In the genomic region with DNA sequence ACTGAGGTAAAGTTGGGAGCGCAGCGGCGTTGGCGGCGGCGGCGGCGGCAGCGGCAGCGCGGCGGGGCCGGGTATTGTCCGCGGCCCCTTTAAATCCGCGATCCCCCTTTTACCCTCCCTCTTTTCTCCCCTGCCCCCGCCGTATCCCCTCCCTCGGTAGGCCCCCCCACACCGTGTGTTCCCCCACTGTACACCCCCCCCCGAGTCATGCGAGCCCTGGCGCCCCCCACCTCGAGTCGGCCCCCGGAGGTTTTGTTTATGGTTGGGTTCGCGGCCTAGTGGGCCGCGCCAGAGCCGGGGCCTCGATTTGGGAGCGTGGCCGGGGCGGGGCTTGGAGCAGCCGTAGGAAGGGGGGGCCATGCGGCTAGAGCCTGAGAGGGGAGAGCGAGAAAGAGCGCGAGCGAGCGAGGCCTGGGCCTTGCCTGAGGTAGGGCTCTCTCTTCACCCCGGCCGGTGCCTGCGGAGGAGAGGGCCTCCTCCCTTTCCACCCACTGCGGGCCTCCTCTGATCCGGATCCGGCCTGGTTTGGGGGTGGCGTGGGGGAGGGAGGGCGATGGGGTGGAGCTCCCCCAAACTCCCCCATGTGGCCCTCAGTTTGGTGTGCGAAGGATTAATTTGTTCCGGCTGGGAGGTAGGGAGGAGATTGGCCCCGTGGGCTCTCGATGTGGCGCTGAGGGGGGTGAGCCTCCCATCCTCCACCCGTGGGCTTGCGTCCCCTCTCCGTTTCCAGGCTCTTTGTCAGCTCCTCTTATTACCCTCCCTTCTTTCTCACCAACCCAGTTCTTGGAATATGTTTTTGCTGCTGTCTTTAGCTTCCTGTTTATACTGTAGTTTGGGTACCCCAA, we compare ENCODE assay signal across 8 cellular contexts. TPM values are rescaled to one million over a fixed set of nuclear protein-coding genes. Genes with fewer than 3 reads are reported as not detected.
DNase-seq lines count a peak whose midpoint lies in the region; ATAC-seq and TF ChIP-seq lines count a peak whose summit lies in the region.

No MANE protein-coding gene starts in this region.

- peak overlapping the region; percentile 98 for H3K27ac Mint-ChIP-seq in activated CD8-positive, alpha-beta T cell treated with anti-CD3 and anti-CD28 coated beads for 36 hours

- CTCF ChIA-PET in activated CD8-positive, alpha-beta T cell treated with anti-CD3 and anti-CD28 coated beads for 36 hours (lab: Charles Lee) = interaction anchor here (2.5 to 2.7 kb wide), 4 partner anchors 22 to 115 kb away, joined by 7 to 16 read pairs (median 11); partner anchors contain the start of gene HAX1

- H3K4me3 Mint-ChIP-seq in activated CD8-positive, alpha-beta T cell treated with anti-CD3 and anti-CD28 coated beads for 36 hours = peak overlapping the region; percentile 96

- DNase-seq in ELF-1 (ENCODE audit: low read depth, low spot score) (peak; percentile 27), NCI-H1092 treated with DMSO at 0.1 percent for 48 hours (lab: John Stamatoyannopoulos, UW) (peak; percentile 50), mesendoderm (peak; percentile 49), HPDE6-E6E7 (ENCODE audit: extremely low spot score) (no peak)
- DNase-seq in activated CD8-positive, alpha-beta T cell treated with anti-CD3 and anti-CD28 coated beads for 36 hours = peak; percentile 70
- DNase-seq in effector CD8-positive, alpha-beta T cell (lab: John Stamatoyannopoulos, UW) = peak; percentile 61
- DNase-seq in stimulated activated CD8-positive, alpha-beta memory T cell treated with anti-CD3 and anti-CD28 coated beads, Interleukin-15, amount 100 ng/mL, for 24 hours (ENCODE audit: low read depth) = peak; percentile 42

- peak overlapping the region; percentile 99 for H3K9ac ChIP-seq in mesendoderm (ENCODE audit: low read length)

- peaks cover 64% of the 10 kb centered on the region for H3K4me1 Mint-ChIP-seq in activated CD8-positive, alpha-beta T cell treated with anti-CD3 and anti-CD28 coated beads for 36 hours (ENCODE audit: low read depth)

- peak overlapping the region; percentile 98 for H3K4ac ChIP-seq in mesendoderm (ENCODE audit: low read depth, low read length)

- no peak for TF ChIP-seq CTCF in activated CD8-positive, alpha-beta T cell treated with anti-CD3 and anti-CD28 coated beads for 36 hours (IDR thresholded peaks at IDR 0.05)

- peak overlapping the region; percentile 64 for H2BK5ac ChIP-seq in mesendoderm (ENCODE audit: low read length)

- peak overlapping the region; percentile 99 for H4K8ac ChIP-seq in mesendoderm (ENCODE audit: low read depth, low read length)

- H3K4me1 ChIP-seq in mesendoderm (ENCODE audit: control insufficient read depth, low read depth, low read length) = peaks cover 5% of the 10 kb centered on the region

- peak overlapping the region; percentile 97 for H3K18ac ChIP-seq in mesendoderm (ENCODE audit: low read length)

- peak overlapping the region; percentile 97 for H3K4me3 ChIP-seq in mesendoderm (ENCODE audit: low read length)

- H3K79me1 ChIP-seq in mesendoderm (ENCODE audit: low read length) = peaks cover 8% of the 10 kb centered on the region

- POLR2A ChIA-PET in activated CD8-positive, alpha-beta T cell treated with anti-CD3 and anti-CD28 coated beads for 36 hours (lab: Charles Lee) = interaction anchor here (0.7 to 4.0 kb wide), 16 partner anchors 8 to 275 kb away, joined by 3 to 22 read pairs (median 3); partner anchors contain the start of genes DENND4B and JTB

- H3K27me3 ChIP-seq in mesendoderm (ENCODE audit: insufficient read depth, low read length, poor library complexity) = no peaks in the 10 kb centered on the region

- no peaks in the 10 kb centered on the region for H3K27me3 Mint-ChIP-seq in activated CD8-positive, alpha-beta T cell treated with anti-CD3 and anti-CD28 coated beads for 36 hours

- H3K4me2 ChIP-seq in mesendoderm (ENCODE audit: low read length) = peak overlapping the region; percentile 90

- peak overlapping the region; percentile 27 for H3K27ac ChIP-seq in mesendoderm (ENCODE audit: low read depth, low read length)

- H3K56ac ChIP-seq in mesendoderm (ENCODE audit: low read length) = peak overlapping the region; percentile 97

- ATAC-seq in GM21825 (IDR thresholded peaks at IDR 0.05; ENCODE audit: unreplicated experiment) = peak; percentile 24
- ATAC-seq in activated CD8-positive, alpha-beta T cell treated with anti-CD3 and anti-CD28 coated beads for 36 hours = peak; percentile 35

- peak overlapping the region; percentile 12 for H4K5ac ChIP-seq in mesendoderm (ENCODE audit: low read length)

- H3K9me3 Mint-ChIP-seq in activated CD8-positive, alpha-beta T cell treated with anti-CD3 and anti-CD28 coated beads for 36 hours = peaks cover 7% of the 10 kb centered on the region

- H2AK5ac ChIP-seq in mesendoderm (ENCODE audit: low read length) = peak overlapping the region; percentile 96

- intact Hi-C loops in activated CD8-positive, alpha-beta T cell treated with anti-CD3 and anti-CD28 coated beads for 36 hours (cut with micrococcal nuclease) = loop anchor here (5.0 kb wide), 2 partner anchors 39 to 51 kb away; partner anchors contain the start of gene HAX1

- H3K36me3 ChIP-seq in mesendoderm (ENCODE audit: control insufficient read depth, insufficient read depth, low read length) = peaks cover 5% of the 10 kb centered on the region

- peaks cover 73% of the 10 kb centered on the region for H3K36me3 Mint-ChIP-seq in activated CD8-positive, alpha-beta T cell treated with anti-CD3 and anti-CD28 coated beads for 36 hours (ENCODE audit: low read depth)

- peaks cover 76% of the 10 kb centered on the region for H3K79me2 ChIP-seq in mesendoderm (ENCODE audit: control insufficient read depth, insufficient read depth, low read length)

- no CpG with 5 or more reads among the region's 59 CpGs for WGBS in mesendoderm (ENCODE audit: extremely low coverage, insufficient coverage, low lambda C conversion rate)

- H2BK15ac ChIP-seq in mesendoderm (replicated peaks; ENCODE audit: low read depth) = no peak overlapping the region

- H2BK120ac ChIP-seq in mesendoderm (ENCODE audit: low read depth, low read length) = peak overlapping the region; percentile 76

- peak overlapping the region; percentile 48 for H3K23ac ChIP-seq in mesendoderm (ENCODE audit: low read length)

RNA-seq across cellular contexts. Expression of gene UBAP2L, which starts 0.4 kb away (rescaled TPM):
- total RNA-seq in activated CD8-positive, alpha-beta T cell treated with anti-CD3 and anti-CD28 coated beads for 36 hours = 100 to 1,000 TPM; 183 to 195 TPM
- polyA plus RNA-seq in mesendoderm (2013, experiment 1 of 2) = 220 TPM
- polyA plus RNA-seq in mesendoderm (2013, experiment 2 of 2) = 216 TPM

RNA-seq across cellular contexts. Expression of gene CFAP141, which starts 15.1 kb away (rescaled TPM):
- not detected for total RNA-seq in activated CD8-positive, alpha-beta T cell treated with anti-CD3 and anti-CD28 coated beads for 36 hours
- not detected for polyA plus RNA-seq in mesendoderm (2013, experiment 1 of 2)
- polyA plus RNA-seq in mesendoderm (2013, experiment 2 of 2) = not detected

RNA-seq across cellular contexts. Expression of gene TPM3, which starts 29.3 kb away (rescaled TPM):
- total RNA-seq in activated CD8-positive, alpha-beta T cell treated with anti-CD3 and anti-CD28 coated beads for 36 hours = 100 to 1,000 TPM; 591 to 597 TPM
- 496 TPM for polyA plus RNA-seq in mesendoderm (2013, experiment 1 of 2)
- 509 TPM for polyA plus RNA-seq in mesendoderm (2013, experiment 2 of 2)

RNA-seq across cellular contexts. Expression of gene HAX1, which starts 51.2 kb away (rescaled TPM):
- total RNA-seq in activated CD8-positive, alpha-beta T cell treated with anti-CD3 and anti-CD28 coated beads for 36 hours = 100 to 1,000 TPM; 163 to 170 TPM
- polyA plus RNA-seq in mesendoderm (2013, experiment 1 of 2) = 85.9 TPM
- polyA plus RNA-seq in mesendoderm (2013, experiment 2 of 2) = 88.5 TPM
